12 cellular contexts compared by ENCODE assay signal in genomic region chr20:3175270-3175669, GRCh38. TPM values are rescaled to one million over a fixed set of nuclear protein-coding genes. Genes with fewer than 3 reads are reported as not detected.
DNase-seq lines count a peak whose midpoint lies in the region; FAIRE-seq and TF ChIP-seq lines count a peak whose summit lies in the region.
"Had no signal": no experiment of that assay in that cellular context is flagged by ENCODE, and none has a peak within 500 bp of the region (broad histone marks: within the 10 kb centered on the region; RNA-seq: fewer than 3 reads in every experiment).

No MANE protein-coding gene starts in this region.

- H3F3A ChIP-seq in PC-9 (ENCODE audit: insufficient read depth, low read depth) = peaks cover 8% of the 10 kb centered on the region

- H3K9me3 ChIP-seq in CD4-positive, alpha-beta memory T cell (ENCODE audit: control insufficient read depth in 1 of 2, low read length in 2 of 2) = no peaks in the 10 kb centered on the region
- no peaks in the 10 kb centered on the region for H3K9me3 ChIP-seq in PC-9 (ENCODE audit: insufficient read depth, low read depth)
- H3K9me3 ChIP-seq: heart left ventricle had no signal

- H3K4me3 ChIP-seq in CD4-positive, alpha-beta memory T cell (ENCODE audit: low read length in 2 of 2) = no peak overlapping the region
- H3K4me3 ChIP-seq in PC-9 = peak overlapping the region; percentile 99; the same call in 1 of the 2 replicates

- peak overlapping the region in 1 of 7 donors; percentile 87 for H3K27ac Mint-ChIP-seq in CD4-positive, alpha-beta memory T cell
- H3K27ac Mint-ChIP-seq in nephron progenitor cell = peak overlapping the region; percentile 6
- H3K27ac Mint-ChIP-seq: dendritic cell treated with granulocyte-macrophage colony-stimulating factor and Interleukin-4, amounts not matched to agents 40 ng/mL and 50 ng/mL, for 4 days had no signal

- H4K20me1 ChIP-seq in PC-9 (ENCODE audit: insufficient read depth) = no peaks in the 10 kb centered on the region

- no peaks in the 10 kb centered on the region for H3K79me2 ChIP-seq in PC-9 (ENCODE audit: low read depth)

- no peak overlapping the region for H3K27ac ChIP-seq in CD4-positive, alpha-beta memory T cell (ENCODE audit: low read depth, low read length)
- peak overlapping the region; percentile 39 for H3K27ac ChIP-seq in PC-9
- H3K27ac ChIP-seq: C4-2B had no signal

- H2AFZ ChIP-seq in PC-9 = no peak overlapping the region

- no TSS peak for BruUV-seq in PC-9 (replicated peaks; lab: Mats Ljungman, UMichigan)

- POLR2A ChIA-PET in CD4-positive, alpha-beta memory T cell (lab: Charles Lee; ENCODE audit: partially characterized antibody) = no interaction called here
- POLR2A ChIA-PET in PC-9 (lab: Charles Lee; ENCODE audit: unreplicated experiment) = no interaction called here

- peaks cover 2 to 3% of the 10 kb centered on the region in 2 donors for H3K27me3 Mint-ChIP-seq in CD4-positive, alpha-beta memory T cell
- peaks cover 23% of the 10 kb centered on the region for H3K27me3 Mint-ChIP-seq in nephron progenitor cell (ENCODE audit: low read depth, poor library complexity)

- H3K36me3 ChIP-seq in CD4-positive, alpha-beta memory T cell (ENCODE audit: insufficient read depth, low read length) = no peaks in the 10 kb centered on the region
- no peaks in the 10 kb centered on the region for H3K36me3 ChIP-seq in PC-9 (ENCODE audit: low read depth)
- H3K36me3 ChIP-seq: heart left ventricle had no signal

- H3K9me3 Mint-ChIP-seq in CD4-positive, alpha-beta memory T cell = no peaks in the 10 kb centered on the region
- H3K9me3 Mint-ChIP-seq in nephron progenitor cell = no peaks in the 10 kb centered on the region
- H3K9me3 Mint-ChIP-seq: dendritic cell treated with granulocyte-macrophage colony-stimulating factor and Interleukin-4, amounts not matched to agents 40 ng/mL and 50 ng/mL, for 4 days had no signal

- CTCF ChIA-PET in CD4-positive, alpha-beta memory T cell (lab: Charles Lee; ENCODE audit: partially characterized antibody) = interaction anchor here (0.9 kb wide), 1 partner anchor 43 kb away, joined by 3 read pairs; no protein-coding TSS in a partner anchor
- CTCF ChIA-PET in PC-9 (lab: Charles Lee) = no interaction called here

- peak overlapping the region; percentile 80 for H3K4me2 ChIP-seq in PC-9

- H3K4me1 Mint-ChIP-seq in CD4-positive, alpha-beta memory T cell = peaks cover 4 to 19% (median 11%) of the 10 kb centered on the region in 4 donors
- peaks cover 27% of the 10 kb centered on the region for H3K4me1 Mint-ChIP-seq in nephron progenitor cell

- FAIRE-seq in RCC 7860 (lab: Jason Lieb, UNC) = no peak

- TF ChIP-seq CTCF in PC-9 (conservative IDR thresholded peaks at IDR 0.05) = no peak
- no peak for TF ChIP-seq CTCF in nephron progenitor cell (IDR thresholded peaks at IDR 0.05)

- H3K4me1 ChIP-seq in CD4-positive, alpha-beta memory T cell (ENCODE audit: insufficient read depth, low read length) = peaks cover 15% of the 10 kb centered on the region
- H3K4me1 ChIP-seq in PC-9 (replicated peaks; ENCODE audit: insufficient read depth) = peaks cover 13% of the 10 kb centered on the region

- no peaks in the 10 kb centered on the region for H3K27me3 ChIP-seq in CD4-positive, alpha-beta memory T cell (ENCODE audit: insufficient read depth, low read length)
- no peaks in the 10 kb centered on the region for H3K27me3 ChIP-seq in PC-9 (ENCODE audit: insufficient read depth, low read depth)

- DNase-seq in CD4-positive, alpha-beta memory T cell = no peak
- DNase-seq in PC-9 (no peak), epidermal melanocyte (ENCODE audit: insufficient read length, low spot score) (peak; percentile 13), nephron progenitor cell (no peak), RCC 7860 (ENCODE audit: low spot score) (no peak), AG08396 (ENCODE audit: low spot score) (no peak), GM19238 (ENCODE audit: insufficient read length, low spot score) (no peak), NCI-H2196 treated with DMSO at 0.1 percent for 48 hours (lab: John Stamatoyannopoulos, UW; ENCODE audit: unreplicated experiment) (no peak)
- DNase-seq: activated CD4-positive, CD25-positive, alpha-beta regulatory T cell; heart left ventricle had no signal

- no peaks in the 10 kb centered on the region for H3K9me2 ChIP-seq in PC-9 (ENCODE audit: insufficient read depth)

- peaks cover 0 to 1% of the 10 kb centered on the region in 2 donors for H3K36me3 Mint-ChIP-seq in CD4-positive, alpha-beta memory T cell
- peaks cover 4% of the 10 kb centered on the region for H3K36me3 Mint-ChIP-seq in nephron progenitor cell (ENCODE audit: low read depth)

- intact Hi-C loops in CD4-positive, alpha-beta memory T cell (cut with micrococcal nuclease) = no loop called here
- intact Hi-C loops in PC-9 (cut with micrococcal nuclease; ENCODE audit: unreplicated experiment) = no loop called here

- H3K4me3 Mint-ChIP-seq in CD4-positive, alpha-beta memory T cell = peak overlapping the region in 5 of 8 donors; percentile 4 to 85 (median 75)
- H3K4me3 Mint-ChIP-seq in nephron progenitor cell = peak overlapping the region; percentile 91

RNA-seq across cellular contexts. Expression of gene LZTS3, which starts 1.9 kb away (rescaled TPM):
- total RNA-seq in CD4-positive, alpha-beta memory T cell = 1 to 10 TPM; 7.0 to 7.9 TPM
- under 1 TPM; 0.78 to 0.86 TPM for polyA plus RNA-seq in CD4-positive, alpha-beta memory T cell
- total RNA-seq in PC-9 (2021) = 10.4 and 17.6 TPM in 2 replicates

RNA-seq across cellular contexts. Expression of gene FASTKD5, which starts 15.6 kb away (rescaled TPM):
- 10 to 100 TPM; 26.2 to 26.6 TPM for total RNA-seq in CD4-positive, alpha-beta memory T cell
- polyA plus RNA-seq in CD4-positive, alpha-beta memory T cell = 10 to 100 TPM; 18.5 to 22.3 TPM
- 11.6 and 16.2 TPM in 2 replicates for total RNA-seq in PC-9 (2021)

RNA-seq across cellular contexts. Expression of gene UBOX5, which starts 15.6 kb away (rescaled TPM):
- total RNA-seq in CD4-positive, alpha-beta memory T cell = 10 to 100 TPM; 10.8 to 11.5 TPM
- 1 to 10 TPM; 3.6 to 8.0 TPM for polyA plus RNA-seq in CD4-positive, alpha-beta memory T cell
- 6.4 and 9.4 TPM in 2 replicates for total RNA-seq in PC-9 (2021)

RNA-seq across cellular contexts. Expression of gene DDRGK1, which starts 29.2 kb away (rescaled TPM):
- 10 to 100 TPM; 55.6 to 61.0 TPM for total RNA-seq in CD4-positive, alpha-beta memory T cell
- 10 to 100 TPM; 35.2 to 53.6 TPM for polyA plus RNA-seq in CD4-positive, alpha-beta memory T cell
- total RNA-seq in PC-9 (2021) = 70.4 and 87.6 TPM in 2 replicates

RNA-seq across cellular contexts. Expression of gene ITPA, which starts 34.0 kb away (rescaled TPM):
- 10 to 100 TPM; 46.7 to 46.8 TPM for total RNA-seq in CD4-positive, alpha-beta memory T cell
- 10 to 100 TPM; 48.1 to 75.9 TPM for polyA plus RNA-seq in CD4-positive, alpha-beta memory T cell
- 69.2 and 93.5 TPM in 2 replicates for total RNA-seq in PC-9 (2021)
